Comparison of ENCODE assay signal across 1 cellular context in the genomic region with DNA sequence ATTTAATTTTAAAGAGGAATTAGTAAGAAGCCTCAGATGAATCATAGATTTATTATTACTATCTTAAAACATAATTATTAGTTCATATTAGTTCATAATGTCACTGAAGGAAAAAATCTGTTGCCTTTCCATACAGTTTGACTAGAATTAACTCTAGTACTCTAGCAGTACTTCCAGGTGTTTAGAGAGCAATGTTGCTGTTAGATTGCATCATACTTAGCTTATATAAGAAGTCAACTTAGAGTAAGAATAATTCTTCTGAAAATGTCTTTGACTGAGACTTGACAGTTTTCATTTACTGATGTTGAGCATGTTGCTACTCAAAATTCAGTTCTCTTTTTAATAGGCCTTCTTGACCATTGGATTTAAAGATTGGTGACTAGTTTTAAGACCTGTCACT.
TF ChIP-seq lines count a peak whose summit lies in the region.

No MANE protein-coding gene starts in this region.

TF ChIP-seq in HepG2, 621 proteins besides CTCF, POLR2A, EP300 and RAD21:
- TF ChIP-seq PTBP1 (IDR thresholded peaks at IDR 0.05; ENCODE audit: low read depth, low read length, poor library complexity, severe bottlenecking) (no peak), RFXANK (CRISPR knock-in tag; IDR thresholded peaks at IDR 0.05) (no peak), ZNF180 (CRISPR knock-in tag; IDR thresholded peaks at IDR 0.05; ENCODE audit: borderline replicate concordance, low read depth) (no peak), SMC3 (IDR thresholded peaks at IDR 0.05; ENCODE audit: low read length) (peak; percentile 7; the same call in 1 of the 2 replicates), GATAD2A (CRISPR knock-in tag; IDR thresholded peaks at IDR 0.05) (peak; percentile 84), ADNP (CRISPR knock-in tag; IDR thresholded peaks at IDR 0.05) (no peak), THAP11 (CRISPR knock-in tag; IDR thresholded peaks at IDR 0.05) (peak; percentile 41; the same call in 1 of the 2 replicates), CEBPG (CRISPR knock-in tag; IDR thresholded peaks at IDR 0.05) (peak; percentile 98), FOXJ3 (CRISPR knock-in tag; IDR thresholded peaks at IDR 0.05; ENCODE audit: borderline replicate concordance) (0 out of 2 replicates have a peak, but pooled peaks have one; percentile 53), MIER3 (CRISPR knock-in tag; IDR thresholded peaks at IDR 0.05; ENCODE audit: borderline replicate concordance) (no peak), CEBPB (IDR thresholded peaks at IDR 0.05; ENCODE audit: borderline replicate concordance, low read depth, low read length) (peak; percentile 96), SAP130 (CRISPR knock-in tag; IDR thresholded peaks at IDR 0.05; ENCODE audit: low read depth) (peak; percentile 35; the same call in 1 of the 2 replicates), ZNF792 (CRISPR knock-in tag; IDR thresholded peaks at IDR 0.05) (no peak), ZNF670 (CRISPR knock-in tag; IDR thresholded peaks at IDR 0.05; ENCODE audit: borderline replicate concordance) (0 out of 2 replicates have a peak, but pooled peaks have one; percentile 30), GABPA (IDR thresholded peaks at IDR 0.05; ENCODE audit: low read depth, low read length) (no peak), GABPA (CRISPR knock-in tag; IDR thresholded peaks at IDR 0.05; ENCODE audit: low read depth) (0 out of 2 replicates have a peak, but pooled peaks have one; percentile 22), CREB1 (IDR thresholded peaks at IDR 0.05) (no peak), CREB1 (CRISPR knock-in tag; IDR thresholded peaks at IDR 0.05) (peak; percentile 29; the same call in 1 of the 2 replicates), ATF7 (IDR thresholded peaks at IDR 0.05) (peak; percentile 46; the same call in 1 of the 2 replicates), ATF7 (CRISPR knock-in tag; IDR thresholded peaks at IDR 0.05) (no peak), MZF1 (CRISPR knock-in tag; IDR thresholded peaks at IDR 0.05; ENCODE audit: borderline replicate concordance) (no peak), RCOR2 (CRISPR knock-in tag; IDR thresholded peaks at IDR 0.05) (no peak), CBX1 (IDR thresholded peaks at IDR 0.05; ENCODE audit: low read depth) (no peak), FOXK1 (CRISPR knock-in tag; IDR thresholded peaks at IDR 0.05; ENCODE audit: borderline replicate concordance, low read depth) (peak; percentile 46; the same call in 1 of the 2 replicates), YEATS2 (CRISPR knock-in tag; IDR thresholded peaks at IDR 0.05; ENCODE audit: borderline replicate concordance) (no peak)
- TF ChIP-seq, protein P1, sequence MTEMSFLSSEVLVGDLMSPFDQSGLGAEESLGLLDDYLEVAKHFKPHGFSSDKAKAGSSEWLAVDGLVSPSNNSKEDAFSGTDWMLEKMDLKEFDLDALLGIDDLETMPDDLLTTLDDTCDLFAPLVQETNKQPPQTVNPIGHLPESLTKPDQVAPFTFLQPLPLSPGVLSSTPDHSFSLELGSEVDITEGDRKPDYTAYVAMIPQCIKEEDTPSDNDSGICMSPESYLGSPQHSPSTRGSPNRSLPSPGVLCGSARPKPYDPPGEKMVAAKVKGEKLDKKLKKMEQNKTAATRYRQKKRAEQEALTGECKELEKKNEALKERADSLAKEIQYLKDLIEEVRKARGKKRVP (CRISPR knock-in tag; IDR thresholded peaks at IDR 0.05), result peak; percentile 70 to 99; a peak in 3 of 4 replicates
- TF ChIP-seq, protein P2, sequence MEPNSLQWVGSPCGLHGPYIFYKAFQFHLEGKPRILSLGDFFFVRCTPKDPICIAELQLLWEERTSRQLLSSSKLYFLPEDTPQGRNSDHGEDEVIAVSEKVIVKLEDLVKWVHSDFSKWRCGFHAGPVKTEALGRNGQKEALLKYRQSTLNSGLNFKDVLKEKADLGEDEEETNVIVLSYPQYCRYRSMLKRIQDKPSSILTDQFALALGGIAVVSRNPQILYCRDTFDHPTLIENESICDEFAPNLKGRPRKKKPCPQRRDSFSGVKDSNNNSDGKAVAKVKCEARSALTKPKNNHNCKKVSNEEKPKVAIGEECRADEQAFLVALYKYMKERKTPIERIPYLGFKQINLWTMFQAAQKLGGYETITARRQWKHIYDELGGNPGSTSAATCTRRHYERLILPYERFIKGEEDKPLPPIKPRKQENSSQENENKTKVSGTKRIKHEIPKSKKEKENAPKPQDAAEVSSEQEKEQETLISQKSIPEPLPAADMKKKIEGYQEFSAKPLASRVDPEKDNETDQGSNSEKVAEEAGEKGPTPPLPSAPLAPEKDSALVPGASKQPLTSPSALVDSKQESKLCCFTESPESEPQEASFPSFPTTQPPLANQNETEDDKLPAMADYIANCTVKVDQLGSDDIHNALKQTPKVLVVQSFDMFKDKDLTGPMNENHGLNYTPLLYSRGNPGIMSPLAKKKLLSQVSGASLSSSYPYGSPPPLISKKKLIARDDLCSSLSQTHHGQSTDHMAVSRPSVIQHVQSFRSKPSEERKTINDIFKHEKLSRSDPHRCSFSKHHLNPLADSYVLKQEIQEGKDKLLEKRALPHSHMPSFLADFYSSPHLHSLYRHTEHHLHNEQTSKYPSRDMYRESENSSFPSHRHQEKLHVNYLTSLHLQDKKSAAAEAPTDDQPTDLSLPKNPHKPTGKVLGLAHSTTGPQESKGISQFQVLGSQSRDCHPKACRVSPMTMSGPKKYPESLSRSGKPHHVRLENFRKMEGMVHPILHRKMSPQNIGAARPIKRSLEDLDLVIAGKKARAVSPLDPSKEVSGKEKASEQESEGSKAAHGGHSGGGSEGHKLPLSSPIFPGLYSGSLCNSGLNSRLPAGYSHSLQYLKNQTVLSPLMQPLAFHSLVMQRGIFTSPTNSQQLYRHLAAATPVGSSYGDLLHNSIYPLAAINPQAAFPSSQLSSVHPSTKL (CRISPR knock-in tag; IDR thresholded peaks at IDR 0.05), result 0 out of 2 replicates have a peak, but pooled peaks have one; percentile 30
- TF ChIP-seq, protein P3, sequence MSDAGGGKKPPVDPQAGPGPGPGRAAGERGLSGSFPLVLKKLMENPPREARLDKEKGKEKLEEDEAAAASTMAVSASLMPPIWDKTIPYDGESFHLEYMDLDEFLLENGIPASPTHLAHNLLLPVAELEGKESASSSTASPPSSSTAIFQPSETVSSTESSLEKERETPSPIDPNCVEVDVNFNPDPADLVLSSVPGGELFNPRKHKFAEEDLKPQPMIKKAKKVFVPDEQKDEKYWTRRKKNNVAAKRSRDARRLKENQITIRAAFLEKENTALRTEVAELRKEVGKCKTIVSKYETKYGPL (CRISPR knock-in tag; IDR thresholded peaks at IDR 0.05), result peak; percentile 94
- TF ChIP-seq, protein P4, sequence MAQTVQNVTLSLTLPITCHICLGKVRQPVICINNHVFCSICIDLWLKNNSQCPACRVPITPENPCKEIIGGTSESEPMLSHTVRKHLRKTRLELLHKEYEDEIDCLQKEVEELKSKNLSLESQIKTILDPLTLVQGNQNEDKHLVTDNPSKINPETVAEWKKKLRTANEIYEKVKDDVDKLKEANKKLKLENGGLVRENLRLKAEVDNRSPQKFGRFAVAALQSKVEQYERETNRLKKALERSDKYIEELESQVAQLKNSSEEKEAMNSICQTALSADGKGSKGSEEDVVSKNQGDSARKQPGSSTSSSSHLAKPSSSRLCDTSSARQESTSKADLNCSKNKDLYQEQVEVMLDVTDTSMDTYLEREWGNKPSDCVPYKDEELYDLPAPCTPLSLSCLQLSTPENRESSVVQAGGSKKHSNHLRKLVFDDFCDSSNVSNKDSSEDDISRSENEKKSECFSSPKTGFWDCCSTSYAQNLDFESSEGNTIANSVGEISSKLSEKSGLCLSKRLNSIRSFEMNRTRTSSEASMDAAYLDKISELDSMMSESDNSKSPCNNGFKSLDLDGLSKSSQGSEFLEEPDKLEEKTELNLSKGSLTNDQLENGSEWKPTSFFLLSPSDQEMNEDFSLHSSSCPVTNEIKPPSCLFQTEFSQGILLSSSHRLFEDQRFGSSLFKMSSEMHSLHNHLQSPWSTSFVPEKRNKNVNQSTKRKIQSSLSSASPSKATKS (CRISPR knock-in tag; IDR thresholded peaks at IDR 0.05), result peak; percentile 44; the same call in 1 of the 2 replicates
- TF ChIP-seq, protein P5, sequence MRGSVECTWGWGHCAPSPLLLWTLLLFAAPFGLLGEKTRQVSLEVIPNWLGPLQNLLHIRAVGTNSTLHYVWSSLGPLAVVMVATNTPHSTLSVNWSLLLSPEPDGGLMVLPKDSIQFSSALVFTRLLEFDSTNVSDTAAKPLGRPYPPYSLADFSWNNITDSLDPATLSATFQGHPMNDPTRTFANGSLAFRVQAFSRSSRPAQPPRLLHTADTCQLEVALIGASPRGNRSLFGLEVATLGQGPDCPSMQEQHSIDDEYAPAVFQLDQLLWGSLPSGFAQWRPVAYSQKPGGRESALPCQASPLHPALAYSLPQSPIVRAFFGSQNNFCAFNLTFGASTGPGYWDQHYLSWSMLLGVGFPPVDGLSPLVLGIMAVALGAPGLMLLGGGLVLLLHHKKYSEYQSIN (CRISPR knock-in tag; IDR thresholded peaks at IDR 0.05; ENCODE audit: borderline replicate concordance), result no peak
- TF ChIP-seq, protein P6, sequence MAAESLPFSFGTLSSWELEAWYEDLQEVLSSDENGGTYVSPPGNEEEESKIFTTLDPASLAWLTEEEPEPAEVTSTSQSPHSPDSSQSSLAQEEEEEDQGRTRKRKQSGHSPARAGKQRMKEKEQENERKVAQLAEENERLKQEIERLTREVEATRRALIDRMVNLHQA (CRISPR knock-in tag; IDR thresholded peaks at IDR 0.05), result peak; percentile 94
- TF ChIP-seq, protein P7, sequence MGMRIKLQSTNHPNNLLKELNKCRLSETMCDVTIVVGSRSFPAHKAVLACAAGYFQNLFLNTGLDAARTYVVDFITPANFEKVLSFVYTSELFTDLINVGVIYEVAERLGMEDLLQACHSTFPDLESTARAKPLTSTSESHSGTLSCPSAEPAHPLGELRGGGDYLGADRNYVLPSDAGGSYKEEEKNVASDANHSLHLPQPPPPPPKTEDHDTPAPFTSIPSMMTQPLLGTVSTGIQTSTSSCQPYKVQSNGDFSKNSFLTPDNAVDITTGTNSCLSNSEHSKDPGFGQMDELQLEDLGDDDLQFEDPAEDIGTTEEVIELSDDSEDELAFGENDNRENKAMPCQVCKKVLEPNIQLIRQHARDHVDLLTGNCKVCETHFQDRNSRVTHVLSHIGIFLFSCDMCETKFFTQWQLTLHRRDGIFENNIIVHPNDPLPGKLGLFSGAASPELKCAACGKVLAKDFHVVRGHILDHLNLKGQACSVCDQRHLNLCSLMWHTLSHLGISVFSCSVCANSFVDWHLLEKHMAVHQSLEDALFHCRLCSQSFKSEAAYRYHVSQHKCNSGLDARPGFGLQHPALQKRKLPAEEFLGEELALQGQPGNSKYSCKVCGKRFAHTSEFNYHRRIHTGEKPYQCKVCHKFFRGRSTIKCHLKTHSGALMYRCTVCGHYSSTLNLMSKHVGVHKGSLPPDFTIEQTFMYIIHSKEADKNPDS (CRISPR knock-in tag; IDR thresholded peaks at IDR 0.05), result peak; percentile 90; the same call in 1 of the 2 replicates
- TF ChIP-seq, protein P8, sequence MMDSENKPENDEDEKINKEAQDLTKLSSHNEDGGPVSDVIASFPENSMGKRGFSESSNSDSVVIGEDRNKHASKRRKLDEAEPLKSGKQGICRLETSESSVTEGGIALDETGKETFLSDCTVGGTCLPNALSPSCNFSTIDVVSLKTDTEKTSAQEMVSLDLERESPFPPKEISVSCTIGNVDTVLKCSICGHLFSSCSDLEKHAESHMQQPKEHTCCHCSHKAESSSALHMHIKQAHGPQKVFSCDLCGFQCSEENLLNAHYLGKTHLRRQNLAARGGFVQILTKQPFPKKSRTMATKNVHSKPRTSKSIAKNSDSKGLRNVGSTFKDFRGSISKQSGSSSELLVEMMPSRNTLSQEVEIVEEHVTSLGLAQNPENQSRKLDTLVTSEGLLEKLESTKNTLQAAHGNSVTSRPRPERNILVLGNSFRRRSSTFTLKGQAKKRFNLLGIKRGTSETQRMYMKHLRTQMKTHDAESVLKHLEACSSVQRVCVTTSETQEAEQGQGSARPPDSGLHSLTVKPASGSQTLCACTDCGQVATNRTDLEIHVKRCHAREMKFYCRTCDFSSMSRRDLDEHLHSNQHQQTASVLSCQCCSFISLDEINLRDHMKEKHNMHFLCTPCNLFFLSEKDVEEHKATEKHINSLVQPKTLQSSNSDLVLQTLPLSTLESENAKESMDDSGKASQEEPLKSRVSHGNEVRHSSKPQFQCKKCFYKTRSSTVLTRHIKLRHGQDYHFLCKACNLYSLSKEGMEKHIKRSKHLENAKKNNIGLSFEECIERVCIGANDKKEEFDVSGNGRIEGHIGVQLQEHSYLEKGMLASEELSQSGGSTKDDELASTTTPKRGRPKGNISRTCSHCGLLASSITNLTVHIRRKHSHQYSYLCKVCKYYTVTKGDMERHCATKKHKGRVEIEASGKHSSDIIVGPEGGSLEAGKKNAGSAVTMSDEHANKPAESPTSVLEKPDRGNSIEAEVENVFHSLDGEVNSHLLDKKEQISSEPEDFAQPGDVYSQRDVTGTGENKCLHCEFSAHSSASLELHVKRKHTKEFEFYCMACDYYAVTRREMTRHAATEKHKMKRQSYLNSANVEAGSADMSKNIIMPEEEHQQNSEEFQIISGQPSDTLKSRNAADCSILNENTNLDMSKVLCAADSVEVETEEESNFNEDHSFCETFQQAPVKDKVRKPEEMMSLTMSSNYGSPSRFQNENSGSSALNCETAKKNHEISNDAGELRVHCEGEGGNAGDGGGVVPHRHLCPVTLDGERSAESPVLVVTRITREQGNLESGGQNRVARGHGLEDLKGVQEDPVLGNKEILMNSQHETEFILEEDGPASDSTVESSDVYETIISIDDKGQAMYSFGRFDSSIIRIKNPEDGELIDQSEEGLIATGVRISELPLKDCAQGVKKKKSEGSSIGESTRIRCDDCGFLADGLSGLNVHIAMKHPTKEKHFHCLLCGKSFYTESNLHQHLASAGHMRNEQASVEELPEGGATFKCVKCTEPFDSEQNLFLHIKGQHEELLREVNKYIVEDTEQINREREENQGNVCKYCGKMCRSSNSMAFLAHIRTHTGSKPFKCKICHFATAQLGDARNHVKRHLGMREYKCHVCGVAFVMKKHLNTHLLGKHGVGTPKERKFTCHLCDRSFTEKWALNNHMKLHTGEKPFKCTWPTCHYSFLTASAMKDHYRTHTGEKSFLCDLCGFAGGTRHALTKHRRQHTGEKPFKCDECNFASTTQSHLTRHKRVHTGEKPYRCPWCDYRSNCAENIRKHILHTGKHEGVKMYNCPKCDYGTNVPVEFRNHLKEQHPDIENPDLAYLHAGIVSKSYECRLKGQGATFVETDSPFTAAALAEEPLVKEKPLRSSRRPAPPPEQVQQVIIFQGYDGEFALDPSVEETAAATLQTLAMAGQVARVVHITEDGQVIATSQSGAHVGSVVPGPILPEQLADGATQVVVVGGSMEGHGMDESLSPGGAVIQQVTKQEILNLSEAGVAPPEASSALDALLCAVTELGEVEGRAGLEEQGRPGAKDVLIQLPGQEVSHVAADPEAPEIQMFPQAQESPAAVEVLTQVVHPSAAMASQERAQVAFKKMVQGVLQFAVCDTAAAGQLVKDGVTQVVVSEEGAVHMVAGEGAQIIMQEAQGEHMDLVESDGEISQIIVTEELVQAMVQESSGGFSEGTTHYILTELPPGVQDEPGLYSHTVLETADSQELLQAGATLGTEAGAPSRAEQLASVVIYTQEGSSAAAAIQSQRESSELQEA (CRISPR knock-in tag; IDR thresholded peaks at IDR 0.05; ENCODE audit: not compliant biosample characterization), result no peak
- TF ChIP-seq, protein P9, sequence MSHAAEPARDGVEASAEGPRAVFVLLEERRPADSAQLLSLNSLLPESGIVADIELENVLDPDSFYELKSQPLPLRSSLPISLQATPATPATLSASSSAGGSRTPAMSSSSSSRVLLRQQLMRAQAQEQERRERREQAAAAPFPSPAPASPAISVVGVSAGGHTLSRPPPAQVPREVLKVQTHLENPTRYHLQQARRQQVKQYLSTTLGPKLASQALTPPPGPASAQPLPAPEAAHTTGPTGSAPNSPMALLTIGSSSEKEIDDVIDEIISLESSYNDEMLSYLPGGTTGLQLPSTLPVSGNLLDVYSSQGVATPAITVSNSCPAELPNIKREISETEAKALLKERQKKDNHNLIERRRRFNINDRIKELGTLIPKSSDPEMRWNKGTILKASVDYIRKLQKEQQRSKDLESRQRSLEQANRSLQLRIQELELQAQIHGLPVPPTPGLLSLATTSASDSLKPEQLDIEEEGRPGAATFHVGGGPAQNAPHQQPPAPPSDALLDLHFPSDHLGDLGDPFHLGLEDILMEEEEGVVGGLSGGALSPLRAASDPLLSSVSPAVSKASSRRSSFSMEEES (CRISPR knock-in tag; IDR thresholded peaks at IDR 0.05), result no peak
